17 cellular contexts compared by ENCODE assay signal in genomic region chrX:55169782-55170181, GRCh38. TPM values are rescaled to one million over a fixed set of nuclear protein-coding genes. Genes with fewer than 3 reads are reported as not detected.
DNase-seq lines count a peak whose midpoint lies in the region; ATAC-seq and TF ChIP-seq lines count a peak whose summit lies in the region.
"Had no signal": no experiment of that assay in that cellular context is flagged by ENCODE, and none has a peak within 500 bp of the region (broad histone marks: within the 10 kb centered on the region; RNA-seq: fewer than 3 reads in every experiment).

No MANE protein-coding gene starts in this region.

- ATAC-seq in GM21529 (IDR thresholded peaks at IDR 0.05; ENCODE audit: unreplicated experiment): peak; percentile 59
- ATAC-seq in HG03175 (IDR thresholded peaks at IDR 0.05; ENCODE audit: unreplicated experiment): peak; percentile 47
- no peak for ATAC-seq in left lung
- ATAC-seq: K562, SK-N-SH treated with all-trans-retinoic acid at 6 μM for 48 hours had no signal

- H3F3A ChIP-seq in DOHH2 (ENCODE audit: control insufficient read depth, insufficient read depth): no peaks in the 10 kb centered on the region
- no peaks in the 10 kb centered on the region for H3F3A ChIP-seq in SU-DHL-6 (ENCODE audit: insufficient read depth)

- H3K9me3 ChIP-seq in DOHH2 (ENCODE audit: control insufficient read depth, insufficient read depth, low read length) (no peaks in the 10 kb centered on the region), SU-DHL-6 (ENCODE audit: insufficient read depth, low read length) (no peaks in the 10 kb centered on the region), left lung (no peaks in the 10 kb centered on the region)
- H3K9me3 ChIP-seq: HAP-1 had no signal

- H3K27me3 ChIP-seq in DOHH2 (ENCODE audit: control insufficient read depth, low read length) (no peaks in the 10 kb centered on the region), SU-DHL-6 (ENCODE audit: low read length) (no peaks in the 10 kb centered on the region), left lung (no peaks in the 10 kb centered on the region)

- peak overlapping the region; percentile 83 for H3K27ac ChIP-seq in DOHH2 (ENCODE audit: low read depth, low read length)
- H3K27ac ChIP-seq in SU-DHL-6 (ENCODE audit: low read depth, low read length): peak overlapping the region; percentile 62
- H3K27ac ChIP-seq in left lung: no peak overlapping the region

- H3K9ac ChIP-seq in SU-DHL-6 (ENCODE audit: low read length): peak overlapping the region; percentile 26

- TF ChIP-seq CTCF in DOHH2 (IDR thresholded peaks at IDR 0.05; ENCODE audit: low read depth, low read length, poor library complexity, severe bottlenecking) (no peak), SU-DHL-6 (IDR thresholded peaks at IDR 0.05; ENCODE audit: insufficient read depth, low read length, poor library complexity, severe bottlenecking) (no peak), left lung (IDR thresholded peaks at IDR 0.05) (no peak)

- H3K4me1 ChIP-seq in DOHH2 (ENCODE audit: control insufficient read depth, low read length): peaks cover 40% of the 10 kb centered on the region
- H3K4me1 ChIP-seq in left lung: no peaks in the 10 kb centered on the region
- H3K4me1 ChIP-seq: HAP-1 had no signal

- H3K4me3 ChIP-seq in DOHH2 (ENCODE audit: low read length): peak overlapping the region; percentile 52
- H3K4me3 ChIP-seq in SU-DHL-6 (ENCODE audit: insufficient read depth, low read length, poor library complexity, severe bottlenecking): no peak overlapping the region
- no peak overlapping the region for H3K4me3 ChIP-seq in left lung
- H3K4me3 ChIP-seq: HAP-1, K562 had no signal

- H3K36me3 ChIP-seq in DOHH2 (ENCODE audit: control insufficient read depth, low read length) (no peaks in the 10 kb centered on the region), SU-DHL-6 (ENCODE audit: low read length) (no peaks in the 10 kb centered on the region), left lung (no peaks in the 10 kb centered on the region)
- H3K36me3 ChIP-seq: HAP-1 had no signal

- DNase-seq in central memory CD4-positive, alpha-beta T cell: no peak
- no peak for DNase-seq in UCSD-AML1 (lab: John Stamatoyannopoulos, UW; ENCODE audit: unreplicated experiment)
- no peak for DNase-seq in left lung
- no peak for DNase-seq in DMS114 treated with DMSO at 0.1 percent for 48 hours (lab: John Stamatoyannopoulos, UW; ENCODE audit: unreplicated experiment)
- DNase-seq: 8988T, C1 segment of cervical spinal cord, DMS153, NCI-H1092, NCI-H2227 treated with DMSO at 0.1 percent for 48 hours, Right ventricle myocardium superior had no signal

- no peaks in the 10 kb centered on the region for H4K20me1 ChIP-seq in DOHH2 (ENCODE audit: control insufficient read depth, insufficient read depth, low read depth, low read length)
- H4K20me1 ChIP-seq in SU-DHL-6 (ENCODE audit: low read depth, low read length): no peaks in the 10 kb centered on the region

- H2AFZ ChIP-seq in SU-DHL-6 (ENCODE audit: low read depth, low read length, severe bottlenecking): peak overlapping the region; percentile 68

- H3K4me2 ChIP-seq in DOHH2 (ENCODE audit: low read length) (peak overlapping the region; percentile 65), SU-DHL-6 (ENCODE audit: low read depth, low read length, poor library complexity, severe bottlenecking) (peak overlapping the region; percentile 37)

- intact Hi-C loops in left lung (cut with DNase I): no loop called here

- H3K79me2 ChIP-seq in DOHH2 (ENCODE audit: control insufficient read depth, low read length): no peaks in the 10 kb centered on the region
- no peaks in the 10 kb centered on the region for H3K79me2 ChIP-seq in SU-DHL-6 (ENCODE audit: insufficient read depth, low read length)

- H3K9me2 ChIP-seq in DOHH2 (replicated peaks; ENCODE audit: control insufficient read depth, low read length) (no peaks in the 10 kb centered on the region), SU-DHL-6 (replicated peaks; ENCODE audit: insufficient read depth, low read length) (no peaks in the 10 kb centered on the region)

RNA-seq across cellular contexts. Expression of gene PAGE5, which starts 50.4 kb away (rescaled TPM):
- not detected for total RNA-seq in left lung
- total RNA-seq: Right ventricle myocardium superior had no signal

Comparison
In these comparisons a context has a peak if more than half of its experiments do, and no peak if none do; other contexts are left out.
1. H3K27ac ChIP-seq: peak in DOHH2 (single experiment) and SU-DHL-6 (single experiment); none in left lung (0 of 2).